Comparison of ENCODE assay signal across 8 cellular contexts in genomic region chr7:139618482-139619366, GRCh38.
DNase-seq lines count a peak whose midpoint lies in the region; ATAC-seq and TF ChIP-seq lines count a peak whose summit lies in the region.

No MANE protein-coding gene starts in this region.

- TF ChIP-seq CTCF in KMS-11 (conservative IDR thresholded peaks at IDR 0.05; ENCODE audit: low read depth, low read length), result peak; percentile 77
- TF ChIP-seq CTCF in osteoblast (IDR thresholded peaks at IDR 0.05; ENCODE audit: extremely low read depth, low read depth, low read length), result peak; percentile 66

- H2AFZ ChIP-seq in KMS-11 (ENCODE audit: low read depth) (no peak overlapping the region), osteoblast (ENCODE audit: low read length) (no peak overlapping the region)

- H3K9ac ChIP-seq in KMS-11, result no peak overlapping the region

- H3K4me3 ChIP-seq in KMS-11 (IDR thresholded peaks at IDR 0.05; ENCODE audit: insufficient read depth, low read depth, low read length), result no peak overlapping the region
- no peak overlapping the region for H3K4me3 ChIP-seq in osteoblast (ENCODE audit: insufficient read depth, low read length)

- no peaks in the 10 kb centered on the region for H3K27me3 ChIP-seq in KMS-11 (ENCODE audit: insufficient read depth, low read depth)
- H3K27me3 ChIP-seq in osteoblast (ENCODE audit: insufficient read depth, low read length), result no peaks in the 10 kb centered on the region

- H3K4me1 ChIP-seq in KMS-11 (ENCODE audit: low read depth, poor library complexity, severe bottlenecking) (peaks cover 5% of the 10 kb centered on the region), osteoblast (ENCODE audit: insufficient read depth, low read length) (peaks cover 13% of the 10 kb centered on the region)

- no peaks in the 10 kb centered on the region for H4K20me1 ChIP-seq in KMS-11 (ENCODE audit: insufficient read depth)
- H4K20me1 ChIP-seq in osteoblast (ENCODE audit: insufficient read depth, low read length), result peaks cover 3% of the 10 kb centered on the region

- H3K36me3 ChIP-seq in KMS-11 (ENCODE audit: insufficient read depth) (no peaks in the 10 kb centered on the region), osteoblast (ENCODE audit: insufficient read depth, low read length) (peaks cover 75% of the 10 kb centered on the region)

- H3K79me2 ChIP-seq in KMS-11 (ENCODE audit: insufficient read depth, low read depth) (no peaks in the 10 kb centered on the region), osteoblast (ENCODE audit: insufficient read depth, low read length) (no peaks in the 10 kb centered on the region)

- no peaks in the 10 kb centered on the region for H3K9me3 ChIP-seq in osteoblast (ENCODE audit: low read depth, low read length)

- DNase-seq in Daoy (ENCODE audit: low read depth) (peak; percentile 15), osteoblast (ENCODE audit: insufficient read length, low spot score, missing footprints) (no peak), NK-92 (lab: John Stamatoyannopoulos, UW; ENCODE audit: unreplicated experiment) (no peak)
- peak; percentile 23 to 31 for DNase-seq in activated CD4-positive, alpha-beta T cell treated with anti-CD3 and anti-CD28 coated beads for 24 hours (ENCODE audit: low read depth in 2 of 2)

- H3K27ac ChIP-seq in KMS-11, result no peak overlapping the region
- H3K27ac ChIP-seq in osteoblast (ENCODE audit: low read depth, low read length), result peak overlapping the region; percentile 76

- no peak overlapping the region for H3K4me2 ChIP-seq in KMS-11
- no peak overlapping the region for H3K4me2 ChIP-seq in osteoblast (ENCODE audit: insufficient read depth, low read length)

- peak; percentile 55 for ATAC-seq in esophagus mucosa
- ATAC-seq in GM21576 (IDR thresholded peaks at IDR 0.05; ENCODE audit: unreplicated experiment), result no peak
- no peak for ATAC-seq in GM18861 (IDR thresholded peaks at IDR 0.05; ENCODE audit: unreplicated experiment)

Comparison
In these comparisons a context has a peak if more than half of its experiments do, and no peak if none do; other contexts are left out.
1. DNase-seq: peak in Daoy (single experiment) and activated CD4-positive, alpha-beta T cell treated with anti-CD3 and anti-CD28 coated beads for 24 hours (2 of 2); none in osteoblast (single experiment) and NK-92 (single experiment).